Comparison of ENCODE assay signal across 18 cellular contexts in genomic region chr22:47888807-47889206, GRCh38.
DNase-seq lines count a peak whose midpoint lies in the region; ATAC-seq and TF ChIP-seq lines count a peak whose summit lies in the region.
"Had no signal": no experiment of that assay in that cellular context is flagged by ENCODE, and none has a peak within 500 bp of the region (broad histone marks: within the 10 kb centered on the region; RNA-seq: fewer than 3 reads in every experiment).

No MANE protein-coding gene starts in this region.

- H2AFZ ChIP-seq in OCI-LY1 (ENCODE audit: low read length) = no peak overlapping the region
- H2AFZ ChIP-seq in osteoblast (ENCODE audit: low read length) = no peak overlapping the region
- H2AFZ ChIP-seq: GM23338 had no signal

- POLR2A ChIA-PET in MCF 10A (lab: Yijun Ruan, JAX) = no interaction called here

- H3K79me2 ChIP-seq in OCI-LY1 (ENCODE audit: insufficient read depth, low read length) (no peaks in the 10 kb centered on the region), osteoblast (ENCODE audit: insufficient read depth, low read length) (no peaks in the 10 kb centered on the region)

- no peak for TF ChIP-seq CTCF in OCI-LY1 (IDR thresholded peaks at IDR 0.05; ENCODE audit: low read length)
- no peak for TF ChIP-seq CTCF in osteoblast (IDR thresholded peaks at IDR 0.05; ENCODE audit: extremely low read depth, low read depth, low read length)
- TF ChIP-seq CTCF in MCF 10A (IDR thresholded peaks at IDR 0.05; ENCODE audit: unreplicated experiment) = no peak

- no peak overlapping the region for H3K4me2 ChIP-seq in OCI-LY1 (ENCODE audit: low read length)
- H3K4me2 ChIP-seq in osteoblast (ENCODE audit: insufficient read depth, low read length) = no peak overlapping the region
- H3K4me2 ChIP-seq: BLaER1, GM23338 had no signal

- DNase-seq in activated naive CD4-positive, alpha-beta T cell treated with anti-CD3 and anti-CD28 coated beads, Interleukin-2, amount 50 U/mL, for 72 hours (ENCODE audit: low spot score in 2 of 2) = no peak
- DNase-seq in osteoblast (ENCODE audit: insufficient read length, low spot score, missing footprints) = peak; percentile 59
- DNase-seq in activated T-helper 2 cell treated with anti-CD3 and anti-CD28 coated beads, Interferon-gamma antibody, Interleukin-2, Interleukin-4, amounts not matched to agents 10 μg/mL and 5 μg/mL and 100 μg/mL, durations not matched to agents 14 hours and 24 hours and 36 hours (ENCODE audit: low spot score) = no peak
- no peak for DNase-seq in MCF 10A (ENCODE audit: unreplicated experiment)
- no peak for DNase-seq in globus pallidus (ENCODE audit: low spot score)
- DNase-seq: CD4-positive, CD25-positive, alpha-beta regulatory T cell; CD8-positive, alpha-beta memory T cell; DMS 273 treated with DMSO at 0.1 percent for 48 hours; DMS79; GF-D8; H9 had no signal

- no peak overlapping the region for H3K4me3 Mint-ChIP-seq in activated naive CD4-positive, alpha-beta T cell treated with anti-CD3 and anti-CD28 coated beads, Interleukin-2, amount 50 U/mL, for 24 hours
- no peak overlapping the region for H3K4me3 Mint-ChIP-seq in activated T-helper 2 cell treated with anti-CD3 and anti-CD28 coated beads, Interferon-gamma antibody, Interleukin-2, Interleukin-4, amounts not matched to agents 10 μg/mL and 5 μg/mL and 100 μg/mL, durations not matched to agents 14 hours and 24 hours and 36 hours (ENCODE audit: low read depth)
- H3K4me3 Mint-ChIP-seq in MCF 10A (ENCODE audit: unreplicated experiment) = no peak overlapping the region
- H3K4me3 Mint-ChIP-seq: B cell; CD4-positive, CD25-positive, alpha-beta regulatory T cell; CD8-positive, alpha-beta memory T cell; GM23338; H9 had no signal

- peaks cover 3% of the 10 kb centered on the region for H3K27me3 Mint-ChIP-seq in activated naive CD4-positive, alpha-beta T cell treated with anti-CD3 and anti-CD28 coated beads, Interleukin-2, amount 50 U/mL, for 24 hours
- no peaks in the 10 kb centered on the region for H3K27me3 Mint-ChIP-seq in activated T-helper 2 cell treated with anti-CD3 and anti-CD28 coated beads, Interferon-gamma antibody, Interleukin-2, Interleukin-4, amounts not matched to agents 10 μg/mL and 5 μg/mL and 100 μg/mL, durations not matched to agents 14 hours and 24 hours and 36 hours (ENCODE audit: low read depth)
- H3K27me3 Mint-ChIP-seq in MCF 10A (ENCODE audit: insufficient read depth, unreplicated experiment) = no peaks in the 10 kb centered on the region

- H3K27ac Mint-ChIP-seq in activated naive CD4-positive, alpha-beta T cell treated with anti-CD3 and anti-CD28 coated beads, Interleukin-2, amount 50 U/mL, for 24 hours = peak overlapping the region; percentile 38
- no peak overlapping the region for H3K27ac Mint-ChIP-seq in activated naive CD4-positive, alpha-beta T cell treated with anti-CD3 and anti-CD28 coated beads, Interleukin-2, amount 50 U/mL, for 72 hours
- H3K27ac Mint-ChIP-seq in activated T-helper 2 cell treated with anti-CD3 and anti-CD28 coated beads, Interferon-gamma antibody, Interleukin-2, Interleukin-4, amounts not matched to agents 10 μg/mL and 5 μg/mL and 100 μg/mL, durations not matched to agents 14 hours and 24 hours and 36 hours = no peak overlapping the region
- no peak overlapping the region for H3K27ac Mint-ChIP-seq in MCF 10A (ENCODE audit: low read depth, unreplicated experiment)
- H3K27ac Mint-ChIP-seq: B cell; CD4-positive, CD25-positive, alpha-beta regulatory T cell; CD8-positive, alpha-beta memory T cell; GM23338; H9 had no signal

- intact Hi-C loops in activated T-helper 2 cell treated with anti-CD3 and anti-CD28 coated beads, Interferon-gamma antibody, Interleukin-2, Interleukin-4, amounts not matched to agents 10 μg/mL and 5 μg/mL and 100 μg/mL, durations not matched to agents 14 hours and 24 hours and 36 hours (cut with micrococcal nuclease) = no loop called here
- intact Hi-C loops in MCF 10A (cut with micrococcal nuclease) = no loop called here

- H3K27ac ChIP-seq in OCI-LY1 (ENCODE audit: low read depth, low read length, poor library complexity, severe bottlenecking) (peak overlapping the region; percentile 15), osteoblast (ENCODE audit: low read depth, low read length) (no peak overlapping the region)
- H3K27ac ChIP-seq: BLaER1, C4-2B had no signal

- H3K9ac ChIP-seq in OCI-LY1 (ENCODE audit: low read length) = no peak overlapping the region
- H3K9ac ChIP-seq: BLaER1 had no signal

- H3K27me3 ChIP-seq in OCI-LY1 (ENCODE audit: insufficient read depth, low read length) (no peaks in the 10 kb centered on the region; the same call in 1 of the 2 replicates), osteoblast (ENCODE audit: insufficient read depth, low read length) (no peaks in the 10 kb centered on the region)
- H3K27me3 ChIP-seq: BLaER1 had no signal

- no TSS peak for BruUV-seq in MCF 10A (replicated peaks; lab: Mats Ljungman, UMichigan)

- no peak for ATAC-seq in activated naive CD4-positive, alpha-beta T cell treated with anti-CD3 and anti-CD28 coated beads, Interleukin-2, amount 50 U/mL, for 72 hours
- ATAC-seq: GM23338, HCT116 had no signal

- H3K4me1 ChIP-seq in OCI-LY1 (ENCODE audit: insufficient read depth, low read length, severe bottlenecking) (peaks cover 64% of the 10 kb centered on the region), osteoblast (ENCODE audit: insufficient read depth, low read length) (no peaks in the 10 kb centered on the region)

- H3K9me3 ChIP-seq in OCI-LY1 (ENCODE audit: low read length) = no peaks in the 10 kb centered on the region
- no peaks in the 10 kb centered on the region for H3K9me3 ChIP-seq in osteoblast (ENCODE audit: low read depth, low read length)

- H3K9me3 Mint-ChIP-seq in activated naive CD4-positive, alpha-beta T cell treated with anti-CD3 and anti-CD28 coated beads, Interleukin-2, amount 50 U/mL, for 24 hours = peaks cover under 1% of the 10 kb centered on the region
- H3K9me3 Mint-ChIP-seq in activated naive CD4-positive, alpha-beta T cell treated with anti-CD3 and anti-CD28 coated beads, Interleukin-2, amount 50 U/mL, for 72 hours = peaks cover 0 to 3% of the 10 kb centered on the region in 2 donors
- H3K9me3 Mint-ChIP-seq in activated T-helper 2 cell treated with anti-CD3 and anti-CD28 coated beads, Interferon-gamma antibody, Interleukin-2, Interleukin-4, amounts not matched to agents 10 μg/mL and 5 μg/mL and 100 μg/mL, durations not matched to agents 14 hours and 24 hours and 36 hours = no peaks in the 10 kb centered on the region
- H3K9me3 Mint-ChIP-seq in MCF 10A (ENCODE audit: unreplicated experiment) = no peaks in the 10 kb centered on the region

- H3F3A ChIP-seq in OCI-LY1 (ENCODE audit: insufficient read depth, low read length) = no peaks in the 10 kb centered on the region

- no peaks in the 10 kb centered on the region for H3K9me2 ChIP-seq in OCI-LY1 (ENCODE audit: low read depth, low read length)

- no peaks in the 10 kb centered on the region for H3K4me1 Mint-ChIP-seq in activated naive CD4-positive, alpha-beta T cell treated with anti-CD3 and anti-CD28 coated beads, Interleukin-2, amount 50 U/mL, for 24 hours
- no peaks in the 10 kb centered on the region for H3K4me1 Mint-ChIP-seq in activated T-helper 2 cell treated with anti-CD3 and anti-CD28 coated beads, Interferon-gamma antibody, Interleukin-2, Interleukin-4, amounts not matched to agents 10 μg/mL and 5 μg/mL and 100 μg/mL, durations not matched to agents 14 hours and 24 hours and 36 hours (ENCODE audit: low read depth)
- H3K4me1 Mint-ChIP-seq in MCF 10A (ENCODE audit: insufficient read depth, unreplicated experiment) = no peaks in the 10 kb centered on the region
- H3K4me1 Mint-ChIP-seq: B cell; CD4-positive, CD25-positive, alpha-beta regulatory T cell; CD8-positive, alpha-beta memory T cell; GM23338; H9 had no signal

- H3K36me3 Mint-ChIP-seq in activated naive CD4-positive, alpha-beta T cell treated with anti-CD3 and anti-CD28 coated beads, Interleukin-2, amount 50 U/mL, for 24 hours = no peaks in the 10 kb centered on the region
- peaks cover 0 to 4% of the 10 kb centered on the region in 2 donors for H3K36me3 Mint-ChIP-seq in activated naive CD4-positive, alpha-beta T cell treated with anti-CD3 and anti-CD28 coated beads, Interleukin-2, amount 50 U/mL, for 72 hours
- no peaks in the 10 kb centered on the region for H3K36me3 Mint-ChIP-seq in activated T-helper 2 cell treated with anti-CD3 and anti-CD28 coated beads, Interferon-gamma antibody, Interleukin-2, Interleukin-4, amounts not matched to agents 10 μg/mL and 5 μg/mL and 100 μg/mL, durations not matched to agents 14 hours and 24 hours and 36 hours (ENCODE audit: low read depth)
- no peaks in the 10 kb centered on the region for H3K36me3 Mint-ChIP-seq in MCF 10A (ENCODE audit: insufficient read depth, unreplicated experiment)
- H3K36me3 Mint-ChIP-seq: CD4-positive, CD25-positive, alpha-beta regulatory T cell; CD8-positive, alpha-beta memory T cell had no signal

- no peaks in the 10 kb centered on the region for H4K20me1 ChIP-seq in OCI-LY1 (ENCODE audit: insufficient read depth, low read length)
- no peaks in the 10 kb centered on the region for H4K20me1 ChIP-seq in osteoblast (ENCODE audit: insufficient read depth, low read length)
- H4K20me1 ChIP-seq: BLaER1 had no signal

- CTCF ChIA-PET in MCF 10A (lab: Yijun Ruan, JAX) = no interaction called here

- H3K36me3 ChIP-seq in OCI-LY1 (ENCODE audit: insufficient read depth, low read length) (peaks cover 16% of the 10 kb centered on the region; the same call in 1 of the 2 replicates), osteoblast (ENCODE audit: insufficient read depth, low read length) (no peaks in the 10 kb centered on the region)
- H3K36me3 ChIP-seq: BLaER1 had no signal

- H3K4me3 ChIP-seq in OCI-LY1 (ENCODE audit: low read depth, low read length, poor library complexity, severe bottlenecking) = no peak overlapping the region
- no peak overlapping the region for H3K4me3 ChIP-seq in osteoblast (ENCODE audit: insufficient read depth, low read length)
- H3K4me3 ChIP-seq: BLaER1, GM23338 had no signal
